In the genomic region with DNA sequence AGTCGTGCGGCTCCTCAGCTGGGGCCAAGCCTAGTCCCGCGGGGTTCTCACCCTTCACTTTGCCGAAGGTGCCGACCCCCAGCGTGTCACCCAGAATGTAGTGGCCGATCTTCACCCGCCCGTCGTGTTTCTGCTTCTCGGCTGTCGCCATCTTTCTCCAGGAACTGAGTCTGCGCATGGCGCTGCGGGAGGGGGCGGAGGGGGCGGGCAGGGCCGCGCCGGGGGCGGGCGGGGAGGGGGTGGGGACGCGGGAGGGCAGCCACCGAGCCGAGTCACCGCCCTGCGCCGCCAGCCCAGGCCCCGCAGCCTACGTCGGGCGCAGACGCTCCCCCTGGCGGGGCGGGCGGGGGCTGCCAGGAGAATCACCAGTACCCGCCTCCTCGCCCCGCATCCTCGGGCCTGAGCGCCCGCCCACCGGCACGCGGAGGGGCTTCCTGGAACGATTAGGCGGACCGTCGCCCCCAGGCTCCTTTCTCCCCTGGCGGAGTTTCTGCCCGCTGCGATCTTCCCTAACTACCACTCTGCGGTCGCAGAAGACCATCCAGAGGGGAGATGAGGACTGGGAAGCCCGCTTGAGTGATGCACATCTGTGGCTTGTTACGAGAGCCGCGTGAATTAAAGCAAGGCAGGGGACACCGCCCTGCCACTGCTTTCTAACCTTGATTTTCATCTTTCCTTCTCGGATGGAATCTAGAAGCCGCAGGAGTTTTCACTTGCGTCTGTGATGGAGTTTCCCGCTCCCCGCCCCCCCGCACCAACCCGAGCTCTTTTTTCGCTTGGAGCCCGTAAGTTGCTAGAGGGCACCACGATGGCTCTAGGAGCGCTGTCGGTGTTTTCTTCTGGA, we compare ENCODE assay signal across 8 cellular contexts. TPM values are rescaled to one million over a fixed set of nuclear protein-coding genes. Genes with fewer than 3 reads are reported as not detected.
DNase-seq lines count a peak whose midpoint lies in the region; ATAC-seq and TF ChIP-seq lines count a peak whose summit lies in the region.

A gene (minus strand): TSS at position 363 of the 844 bp plus-strand sequence. CDS start 185 bp downstream, at position 178.

- no peak for TF ChIP-seq EP300 in Ishikawa (IDR thresholded peaks at IDR 0.05; ENCODE audit: borderline replicate concordance)

- peak; percentile 89 for DNase-seq in DMS53 (lab: John Stamatoyannopoulos, UW)
- peak; percentile 93 for DNase-seq in OCI-M1 (lab: John Stamatoyannopoulos, UW)
- peak; percentile 82 for DNase-seq in activated T-cell treated with anti-CD3 and anti-CD28 coated beads for 24 hours (ENCODE audit: low read depth)
- DNase-seq in epithelial cell of esophagus (ENCODE audit: low read depth), result peak; percentile 90
- peak; percentile 93 to 95 (median 94) for DNase-seq in mucosa of descending colon
- peak; percentile 83 for DNase-seq in stimulated activated CD8-positive, alpha-beta memory T cell treated with anti-CD3 and anti-CD28 coated beads, Interleukin-4, amount 100 ng/mL, for 24 hours (ENCODE audit: low read depth)

- intact Hi-C loops in mucosa of descending colon (cut with DNase I, micrococcal nuclease), result no loop called here

- TF ChIP-seq RAD21 in Ishikawa (IDR thresholded peaks at IDR 0.05; ENCODE audit: low read depth), result no peak; the same call in 1 of the 2 replicates

- no peaks in the 10 kb centered on the region for H3K36me3 ChIP-seq in mucosa of descending colon (ENCODE audit: low read depth)

- TF ChIP-seq CTCF in epithelial cell of esophagus (IDR thresholded peaks at IDR 0.05; ENCODE audit: insufficient read depth, low read depth, low read length, missing control alignments) (peak; percentile 43), mucosa of descending colon (IDR thresholded peaks at IDR 0.05) (peak; percentile 87)

- peaks cover 19% of the 10 kb centered on the region for H3K4me1 ChIP-seq in mucosa of descending colon (ENCODE audit: low read depth)

- H3K4me3 ChIP-seq in epithelial cell of esophagus (ENCODE audit: low read length) (peak within 1 kb of the TSS; percentile 76), mucosa of descending colon (peak within 1 kb of the TSS; percentile 94)

- ATAC-seq in GM21619 (IDR thresholded peaks at IDR 0.05; ENCODE audit: unreplicated experiment), result peak; percentile 94
- ATAC-seq in mucosa of descending colon, result peak; percentile 95

- H3K9me3 ChIP-seq in mucosa of descending colon, result no peaks in the 10 kb centered on the region

TF ChIP-seq in Ishikawa, 13 proteins besides CTCF, POLR2A, EP300 and RAD21:
- TF ChIP-seq TAF1 (IDR thresholded peaks at IDR 0.05; ENCODE audit: low read depth) (peak; percentile 80), EGR1 (IDR thresholded peaks at IDR 0.05) (peak; percentile 42; the same call in 1 of the 2 replicates), CREB1 (IDR thresholded peaks at IDR 0.05; ENCODE audit: low read depth) (no peak), ZBTB7A (IDR thresholded peaks at IDR 0.05; ENCODE audit: low read depth) (peak; percentile 78; the same call in 1 of the 2 replicates), TEAD4 (IDR thresholded peaks at IDR 0.05) (no peak), YY1 (IDR thresholded peaks at IDR 0.05; ENCODE audit: low read depth) (peak; percentile 91)
- TF ChIP-seq, protein P1, sequence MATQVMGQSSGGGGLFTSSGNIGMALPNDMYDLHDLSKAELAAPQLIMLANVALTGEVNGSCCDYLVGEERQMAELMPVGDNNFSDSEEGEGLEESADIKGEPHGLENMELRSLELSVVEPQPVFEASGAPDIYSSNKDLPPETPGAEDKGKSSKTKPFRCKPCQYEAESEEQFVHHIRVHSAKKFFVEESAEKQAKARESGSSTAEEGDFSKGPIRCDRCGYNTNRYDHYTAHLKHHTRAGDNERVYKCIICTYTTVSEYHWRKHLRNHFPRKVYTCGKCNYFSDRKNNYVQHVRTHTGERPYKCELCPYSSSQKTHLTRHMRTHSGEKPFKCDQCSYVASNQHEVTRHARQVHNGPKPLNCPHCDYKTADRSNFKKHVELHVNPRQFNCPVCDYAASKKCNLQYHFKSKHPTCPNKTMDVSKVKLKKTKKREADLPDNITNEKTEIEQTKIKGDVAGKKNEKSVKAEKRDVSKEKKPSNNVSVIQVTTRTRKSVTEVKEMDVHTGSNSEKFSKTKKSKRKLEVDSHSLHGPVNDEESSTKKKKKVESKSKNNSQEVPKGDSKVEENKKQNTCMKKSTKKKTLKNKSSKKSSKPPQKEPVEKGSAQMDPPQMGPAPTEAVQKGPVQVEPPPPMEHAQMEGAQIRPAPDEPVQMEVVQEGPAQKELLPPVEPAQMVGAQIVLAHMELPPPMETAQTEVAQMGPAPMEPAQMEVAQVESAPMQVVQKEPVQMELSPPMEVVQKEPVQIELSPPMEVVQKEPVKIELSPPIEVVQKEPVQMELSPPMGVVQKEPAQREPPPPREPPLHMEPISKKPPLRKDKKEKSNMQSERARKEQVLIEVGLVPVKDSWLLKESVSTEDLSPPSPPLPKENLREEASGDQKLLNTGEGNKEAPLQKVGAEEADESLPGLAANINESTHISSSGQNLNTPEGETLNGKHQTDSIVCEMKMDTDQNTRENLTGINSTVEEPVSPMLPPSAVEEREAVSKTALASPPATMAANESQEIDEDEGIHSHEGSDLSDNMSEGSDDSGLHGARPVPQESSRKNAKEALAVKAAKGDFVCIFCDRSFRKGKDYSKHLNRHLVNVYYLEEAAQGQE (IDR thresholded peaks at IDR 0.05; ENCODE audit: low read depth), result no peak
TF ChIP-seq in Ishikawa: peak in this region for 4.

RNA-seq across cellular contexts. Expression of the gene that starts here (rescaled TPM):
- 100 to 1,000 TPM in 1 of 3 donors, 10 to 100 TPM in 2; 89.7 to 111 (median 97.9) TPM for total RNA-seq in mucosa of descending colon

Comparison
In these comparisons a context has a peak if more than half of its experiments do, and no peak if none do; other contexts are left out.
1. Peak in every context shown above with its lines: DNase-seq, ATAC-seq and H3K4me3 ChIP-seq.